ENCODE assay signal across 16 cellular contexts in genomic region chr7:92730808-92731207, GRCh38.
DNase-seq lines count a peak whose midpoint lies in the region; ATAC-seq, FAIRE-seq and TF ChIP-seq lines count a peak whose summit lies in the region.
"Had no signal": no experiment of that assay in that cellular context is flagged by ENCODE, and none has a peak within 500 bp of the region (broad histone marks: within the 10 kb centered on the region; RNA-seq: fewer than 3 reads in every experiment).

No MANE protein-coding gene starts in this region.

- SMC1A ChIA-PET in GM12878 (lab: Charles Lee; ENCODE audit: uncharacterized antibody, unreplicated experiment) = interaction anchor here (0.8 to 1.0 kb wide), 3 partner anchors 9 to 101 kb away, joined by 4 to 5 read pairs (median 4); no protein-coding TSS in a partner anchor

- H3K9ac ChIP-seq in BLaER1 treated with 17β-estradiol and CSF1 and Interleukin-3, amounts not matched to agents 10 nM and 100 nM = peak overlapping the region in 7 of 11 experiments; percentile 29 to 75 (median 63); a peak in 10 of 22 replicates
- no peak overlapping the region for H3K9ac ChIP-seq in GM12878 (ENCODE audit: control insufficient read depth, insufficient read depth, low read length)
- H3K9ac ChIP-seq: BLaER1, neural progenitor cell had no signal

- in situ Hi-C loops in GM12878 (cut with MboI) = no loop called here

- POLR2A ChIA-PET in A549 (lab: Yijun Ruan, JAX) (no interaction called here), GM12878 (lab: Charles Lee) (interaction anchor here (1.2 to 1.3 kb wide), 2 partner anchors 9 to 10 kb away, joined by 3 to 4 read pairs; no protein-coding TSS in a partner anchor)

- H3K4me3 ChIP-seq in A549 = no peak overlapping the region
- H3K4me3 ChIP-seq in BLaER1 treated with 17β-estradiol and CSF1 and Interleukin-3, amounts not matched to agents 10 nM and 100 nM = no peak overlapping the region
- no peak overlapping the region for H3K4me3 ChIP-seq in GM12878
- no peak overlapping the region for H3K4me3 ChIP-seq in SJCRH30
- H3K4me3 ChIP-seq: BLaER1, GM23338, neural progenitor cell, SK-N-MC, thyroid gland had no signal

- H3K36me3 ChIP-seq in BLaER1 treated with 17β-estradiol and CSF1 and Interleukin-3, amounts not matched to agents 10 nM and 100 nM = peaks cover 0 to 7% (median 0%) of the 10 kb centered on the region in 11 experiments; a peak in 1 of 22 replicates
- H3K36me3 ChIP-seq in GM12878 (ENCODE audit: control insufficient read depth in 2 of 2, insufficient read depth in 2 of 2, low read length in 1 of 2) = no peaks in the 10 kb centered on the region
- H3K36me3 ChIP-seq in SJCRH30 = peaks cover 26% of the 10 kb centered on the region
- H3K36me3 ChIP-seq: neural progenitor cell, thyroid gland had no signal

- H3K4me1 ChIP-seq in A549 (peaks cover 25% of the 10 kb centered on the region), GM12878 (ENCODE audit: control insufficient read depth, insufficient read depth, low read length) (peaks cover 14% of the 10 kb centered on the region), SJCRH30 (no peaks in the 10 kb centered on the region; the same call in 1 of the 2 replicates)
- peaks cover 23 to 45% (median 27%) of the 10 kb centered on the region in 10 experiments for H3K4me1 ChIP-seq in BLaER1 treated with 17β-estradiol and CSF1 and Interleukin-3, amounts not matched to agents 10 nM and 100 nM
- H3K4me1 ChIP-seq: neural progenitor cell, thyroid gland had no signal

- CTCF ChIA-PET in A549 (lab: Yijun Ruan, JAX) = interaction anchor here (0.8 to 1.1 kb wide), 3 partner anchors 13 to 110 kb away, joined by 3 read pairs; no protein-coding TSS in a partner anchor
- CTCF ChIA-PET in GM12878 (lab: Yijun Ruan, JAX) = interaction anchor here (1.3 kb wide), 1 partner anchor 10 kb away, joined by 4 read pairs; no protein-coding TSS in a partner anchor

- H3K27ac ChIP-seq in A549 = peak overlapping the region in 1 of 2 experiments; percentile 53; a peak in 2 of 6 replicates
- H3K27ac ChIP-seq in BLaER1 treated with 17β-estradiol and CSF1 and Interleukin-3, amounts not matched to agents 10 nM and 100 nM = peak overlapping the region; percentile 69 to 94 (median 75); a peak in 19 of 22 replicates
- H3K27ac ChIP-seq in GM12878 (ENCODE audit: control insufficient read depth, insufficient read depth) = peak overlapping the region; percentile 35; the same call in 1 of the 2 replicates
- no peak overlapping the region for H3K27ac ChIP-seq in SJCRH30
- H3K27ac ChIP-seq: BLaER1, neural progenitor cell, SK-N-MC, thyroid gland had no signal

- intact Hi-C loops in GM12878 (cut with micrococcal nuclease; ENCODE audit: unreplicated experiment) = no loop called here

- 92% methylated on average over 3 of the region's 3 CpGs for WGBS in A549 (ENCODE audit: missing lambda C conversion rate)
- WGBS in GM12878 (ENCODE audit: insufficient coverage, insufficient replicate concordance, low lambda C conversion rate, missing lambda C conversion rate) = 75% methylated on average over 3 of the region's 3 CpGs

- DNase-seq in A549 (ENCODE audit: low read depth in 1 of 2, low spot score in 1 of 2) = no peak
- peak; percentile 32 for DNase-seq in RCC 7860 (ENCODE audit: low spot score)
- no peak for DNase-seq in GM12878 (ENCODE audit: low read depth, low spot score)
- no peak for DNase-seq in SJCRH30
- no peak for DNase-seq in SIG-M5 (lab: John Stamatoyannopoulos, UW)
- DNase-seq in inferior parietal cortex (ENCODE audit: extremely low spot score) = no peak
- no peak for DNase-seq in HuH-7.5 (ENCODE audit: low spot score)
- DNase-seq: amygdala, NCI-H1694, NCI-H446, thyroid gland had no signal

- ATAC-seq in A549 (no peak), GM12878 (no peak)
- ATAC-seq: GM23338 had no signal

- no peak overlapping the region for H3K4me2 ChIP-seq in A549
- H3K4me2 ChIP-seq in BLaER1 treated with 17β-estradiol and CSF1 and Interleukin-3, amounts not matched to agents 10 nM and 100 nM = peak overlapping the region in 9 of 11 experiments; percentile 16 to 89 (median 75); a peak in 15 of 22 replicates
- no peak overlapping the region for H3K4me2 ChIP-seq in GM12878 (ENCODE audit: control insufficient read depth, insufficient read depth)
- H3K4me2 ChIP-seq: GM23338, neural progenitor cell had no signal

- RAD21 ChIA-PET in GM12878 (lab: Charles Lee; ENCODE audit: unreplicated experiment) = no interaction called here

- H3K79me2 ChIP-seq in GM12878 (ENCODE audit: control insufficient read depth, insufficient read depth, low read length) = peaks cover 25% of the 10 kb centered on the region

- FAIRE-seq in A549 (lab: Jason Lieb, UNC) (peak; percentile 13), RCC 7860 (lab: Jason Lieb, UNC) (peak; percentile 17), GM12878 (lab: Jason Lieb, UNC) (no peak)

- TF ChIP-seq RAD21 in A549 (conservative IDR thresholded peaks at IDR 0.05 in 1 of 2, IDR thresholded peaks at IDR 0.05 in 1 of 2) (no peak), GM12878 (IDR thresholded peaks at IDR 0.05; ENCODE audit: insufficient read depth, low read depth, low read length) (no peak)

- BruUV-seq in GM12878 (replicated peaks; lab: Mats Ljungman, UMichigan) = no TSS peak

- TF ChIP-seq CTCF in A549 (IDR thresholded peaks at IDR 0.05) (no peak), GM12878 (IDR thresholded peaks at IDR 0.05 in 2 of 3, conservative IDR thresholded peaks at IDR 0.05 in 1 of 3; ENCODE audit: control insufficient read depth in 2 of 3, extremely low read depth in 1 of 3, insufficient read depth in 1 of 3, low read depth in 3 of 3, low read length in 3 of 3) (no peak)

- no peak overlapping the region for H2AFZ ChIP-seq in GM12878 (ENCODE audit: control insufficient read depth, low read depth, low read length)
- H2AFZ ChIP-seq: GM23338, neural progenitor cell had no signal

- TF ChIP-seq POLR2A in A549 (IDR thresholded peaks at IDR 0.05; ENCODE audit: low read length) (no peak), GM12878 (IDR thresholded peaks at IDR 0.05; ENCODE audit: low read depth, low read length) (no peak)

- TF ChIP-seq EP300 in A549 (IDR thresholded peaks at IDR 0.05) = no peak
- no peak for TF ChIP-seq EP300 in GM12878 (IDR thresholded peaks at IDR 0.05; ENCODE audit: borderline replicate concordance in 1 of 2, control insufficient read depth in 1 of 2, low read depth in 2 of 2, low read length in 2 of 2)

- H3K27me3 ChIP-seq in BLaER1 treated with 17β-estradiol and CSF1 and Interleukin-3, amounts not matched to agents 10 nM and 100 nM = no peaks in the 10 kb centered on the region
- H3K27me3 ChIP-seq in GM12878 (replicated peaks in 1 of 2; ENCODE audit: control insufficient read depth in 2 of 2, insufficient read depth in 2 of 2, low read length in 1 of 2) (no peaks in the 10 kb centered on the region), SJCRH30 (no peaks in the 10 kb centered on the region)
- H3K27me3 ChIP-seq: BLaER1, neural progenitor cell, thyroid gland had no signal

- no peaks in the 10 kb centered on the region for H3K9me3 ChIP-seq in A549
- no peaks in the 10 kb centered on the region for H3K9me3 ChIP-seq in BLaER1 treated with 17β-estradiol and CSF1 and Interleukin-3, amounts not matched to agents 10 nM and 100 nM (replicated peaks in 1 of 11)
- no peaks in the 10 kb centered on the region; the same call in 1 of the 3 replicates for H3K9me3 ChIP-seq in GM12878 (replicated peaks; ENCODE audit: control insufficient read depth, insufficient read depth, low read length)
- no peaks in the 10 kb centered on the region for H3K9me3 ChIP-seq in SJCRH30 (replicated peaks)
- H3K9me3 ChIP-seq: BLaER1, thyroid gland had no signal

- H4K20me1 ChIP-seq in BLaER1 treated with 17β-estradiol and CSF1 and Interleukin-3, amounts not matched to agents 10 nM and 100 nM = no peaks in the 10 kb centered on the region
- no peaks in the 10 kb centered on the region for H4K20me1 ChIP-seq in GM12878 (ENCODE audit: control insufficient read depth, insufficient read depth)

TF ChIP-seq in A549, 52 proteins besides CTCF, POLR2A, EP300 and RAD21 (continues in another document):
- no peak for TF ChIP-seq FOSL2 (IDR thresholded peaks at IDR 0.05)
- TF ChIP-seq FOSL2 (CRISPR knock-in tag; IDR thresholded peaks at IDR 0.05) = no peak
- TF ChIP-seq RFX5 (IDR thresholded peaks at IDR 0.05) = no peak
- no peak for TF ChIP-seq MAZ (IDR thresholded peaks at IDR 0.05; ENCODE audit: borderline replicate concordance, low read depth, low read length)
- no peak for TF ChIP-seq HMGXB4 (CRISPR knock-in tag; IDR thresholded peaks at IDR 0.05; ENCODE audit: borderline replicate concordance)

TF ChIP-seq in GM12878, 131 proteins besides CTCF, POLR2A, EP300 and RAD21 (continues in another document):
- TF ChIP-seq HDAC6 (IDR thresholded peaks at IDR 0.05; ENCODE audit: unreplicated experiment) (no peak), STAT1 (conservative IDR thresholded peaks at IDR 0.05) (no peak), DPF2 (IDR thresholded peaks at IDR 0.05) (no peak), NR2C2 (IDR thresholded peaks at IDR 0.05; ENCODE audit: borderline replicate concordance, control insufficient read depth, insufficient read length, low read depth) (no peak), BCL11A (IDR thresholded peaks at IDR 0.05; ENCODE audit: low read depth, low read length) (no peak), POLR2AphosphoS2 (IDR thresholded peaks at IDR 0.05; ENCODE audit: low read depth, low read length) (no peak), TCF7 (IDR thresholded peaks at IDR 0.05; ENCODE audit: borderline replicate concordance) (no peak)

Comparison
In these comparisons a context has a peak if more than half of its experiments do, and no peak if none do; other contexts are left out.
1. H3K4me2 ChIP-seq: peak in BLaER1 treated with 17β-estradiol and CSF1 and Interleukin-3, amounts not matched to agents 10 nM and 100 nM (9 of 11); none in A549 (single experiment) and GM12878 (single experiment).